1 cellular context compared by ENCODE assay signal in the genomic region with DNA sequence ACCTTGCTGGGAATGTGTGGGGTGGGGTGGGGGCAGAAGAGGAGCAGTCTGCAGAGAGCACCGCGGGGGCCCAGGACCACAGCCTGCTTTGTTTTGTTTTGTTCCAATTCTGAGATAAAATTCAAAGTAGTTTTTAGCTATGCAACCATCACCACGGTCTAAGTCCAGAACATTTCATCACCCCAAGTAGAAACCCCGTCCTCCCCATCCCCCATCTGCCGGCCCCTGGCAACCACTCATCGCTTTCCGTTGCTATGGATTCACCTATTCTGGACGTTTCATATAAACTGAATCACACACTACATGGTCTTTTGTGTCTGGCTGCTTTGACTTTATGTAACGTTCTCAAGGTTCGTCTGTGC.
TF ChIP-seq lines count a peak whose summit lies in the region.

No MANE protein-coding gene starts in this region.

TF ChIP-seq in HEK293, 187 proteins besides CTCF, POLR2A, EP300 and RAD21:
- TF ChIP-seq, protein P1, sequence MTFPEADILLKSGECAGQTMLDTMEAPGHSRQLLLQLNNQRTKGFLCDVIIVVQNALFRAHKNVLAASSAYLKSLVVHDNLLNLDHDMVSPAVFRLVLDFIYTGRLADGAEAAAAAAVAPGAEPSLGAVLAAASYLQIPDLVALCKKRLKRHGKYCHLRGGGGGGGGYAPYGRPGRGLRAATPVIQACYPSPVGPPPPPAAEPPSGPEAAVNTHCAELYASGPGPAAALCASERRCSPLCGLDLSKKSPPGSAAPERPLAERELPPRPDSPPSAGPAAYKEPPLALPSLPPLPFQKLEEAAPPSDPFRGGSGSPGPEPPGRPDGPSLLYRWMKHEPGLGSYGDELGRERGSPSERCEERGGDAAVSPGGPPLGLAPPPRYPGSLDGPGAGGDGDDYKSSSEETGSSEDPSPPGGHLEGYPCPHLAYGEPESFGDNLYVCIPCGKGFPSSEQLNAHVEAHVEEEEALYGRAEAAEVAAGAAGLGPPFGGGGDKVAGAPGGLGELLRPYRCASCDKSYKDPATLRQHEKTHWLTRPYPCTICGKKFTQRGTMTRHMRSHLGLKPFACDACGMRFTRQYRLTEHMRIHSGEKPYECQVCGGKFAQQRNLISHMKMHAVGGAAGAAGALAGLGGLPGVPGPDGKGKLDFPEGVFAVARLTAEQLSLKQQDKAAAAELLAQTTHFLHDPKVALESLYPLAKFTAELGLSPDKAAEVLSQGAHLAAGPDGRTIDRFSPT (tag by site-specific recombination; IDR thresholded peaks at IDR 0.05): 0 out of 2 replicates have a peak, but pooled peaks have one; percentile 0
- 0 out of 2 replicates have a peak, but pooled peaks have one; percentile 4 for TF ChIP-seq GLIS2 (tag by site-specific recombination; IDR thresholded peaks at IDR 0.05)
- TF ChIP-seq ZNF600 (tag by site-specific recombination; IDR thresholded peaks at IDR 0.05): peak; percentile 50; the same call in 1 of the 2 replicates
- TF ChIP-seq ZNF785 (tag by site-specific recombination; IDR thresholded peaks at IDR 0.05): no peak
- TF ChIP-seq FEZF1 (tag by site-specific recombination; IDR thresholded peaks at IDR 0.05): peak; percentile 43; the same call in 1 of the 2 replicates
